8 cellular contexts compared by ENCODE assay signal in genomic region chr1:148522072-148522471, GRCh38. TPM values are rescaled to one million over a fixed set of nuclear protein-coding genes. Genes with fewer than 3 reads are reported as not detected.
DNase-seq lines count a peak whose midpoint lies in the region; ATAC-seq, FAIRE-seq and TF ChIP-seq lines count a peak whose summit lies in the region.
"Not testable (repeated sequence)": the region's sequence is repeated elsewhere in the genome, so short reads cannot be mapped to it uniquely, and the experiment has no call there.

No MANE protein-coding gene starts in this region.

- intact Hi-C loops in activated CD4-positive, alpha-beta T cell treated with anti-CD3 and anti-CD28 coated beads, Interleukin-2, amount 10 ng/mL, durations not matched to agents 24 days and 14 days (cut with micrococcal nuclease), result loop anchor here (10.0 kb wide), 1 partner anchor 147 kb away; no protein-coding TSS in a partner anchor
- intact Hi-C loops in gastrocnemius medialis (cut with DNase I; ENCODE audit: low total_unique reads); upper lobe of right lung (cut with DNase I): not testable (repeated sequence)

- peak overlapping the region; percentile 90 for H3K4me3 Mint-ChIP-seq in activated CD4-positive, alpha-beta T cell treated with anti-CD3 and anti-CD28 coated beads, Interleukin-2, amount 10 ng/mL, durations not matched to agents 24 days and 14 days

- DNase-seq in NCI-H82 treated with DMSO at 0.1 percent for 48 hours (lab: John Stamatoyannopoulos, UW; ENCODE audit: unreplicated experiment) (peak; percentile 77), bronchial epithelial cell (ENCODE audit: low read depth) (peak; percentile 75), inferior parietal cortex (ENCODE audit: extremely low spot score) (peak; percentile 75), gastrocnemius medialis (peak; percentile 36 to 71), upper lobe of right lung (peak; percentile 93)
- DNase-seq in activated CD4-positive, alpha-beta T cell treated with anti-CD3 and anti-CD28 coated beads, Interleukin-2, amount 10 ng/mL, durations not matched to agents 24 days and 14 days, result peak; percentile 95

- H3K9me3 Mint-ChIP-seq in activated CD4-positive, alpha-beta T cell treated with anti-CD3 and anti-CD28 coated beads, Interleukin-2, amount 10 ng/mL, durations not matched to agents 24 days and 14 days, result not testable (repeated sequence)

- H3K27me3 ChIP-seq in bronchial epithelial cell (ENCODE audit: control insufficient read depth, insufficient read depth, low read length); gastrocnemius medialis; upper lobe of right lung: not testable (repeated sequence)

- peaks cover 13% of the 10 kb centered on the region for H3K4me1 Mint-ChIP-seq in activated CD4-positive, alpha-beta T cell treated with anti-CD3 and anti-CD28 coated beads, Interleukin-2, amount 10 ng/mL, durations not matched to agents 24 days and 14 days

- not testable (repeated sequence) for H3K27me3 Mint-ChIP-seq in activated CD4-positive, alpha-beta T cell treated with anti-CD3 and anti-CD28 coated beads, Interleukin-2, amount 10 ng/mL, durations not matched to agents 24 days and 14 days

- in situ Hi-C loops in gastrocnemius medialis (cut with MboI; ENCODE audit: low sequenced_read_pairs in 4 of 4), result not testable (repeated sequence)

- not testable (repeated sequence) for H3K9me3 ChIP-seq in gastrocnemius medialis, upper lobe of right lung

- H3K4me1 ChIP-seq in gastrocnemius medialis, upper lobe of right lung: not testable (repeated sequence)

- not testable (repeated sequence) for TF ChIP-seq POLR2A in gastrocnemius medialis (IDR thresholded peaks at IDR 0.05)

- not testable (repeated sequence) for H3K36me3 ChIP-seq in bronchial epithelial cell (ENCODE audit: control insufficient read depth, insufficient read depth, low read length); gastrocnemius medialis; upper lobe of right lung

- H3K4me3 ChIP-seq in bronchial epithelial cell (ENCODE audit: low read depth, low read length), result peak overlapping the region; percentile 24
- peak overlapping the region in 3 of 4 donors; percentile 22 to 50 (median 43) for H3K4me3 ChIP-seq in gastrocnemius medialis
- H3K4me3 ChIP-seq in upper lobe of right lung, result peak overlapping the region; percentile 26

- ATAC-seq in GM18867 (IDR thresholded peaks at IDR 0.05; ENCODE audit: unreplicated experiment) (peak; percentile 61), HG03521 (IDR thresholded peaks at IDR 0.05; ENCODE audit: unreplicated experiment) (peak; percentile 44), gastrocnemius medialis (peak; percentile 64 to 75), upper lobe of right lung (peak; percentile 92)

- TF ChIP-seq CTCF in bronchial epithelial cell (IDR thresholded peaks at IDR 0.05; ENCODE audit: insufficient read depth, low read length, severe bottlenecking); gastrocnemius medialis (IDR thresholded peaks at IDR 0.05 in 4 of 5, conservative IDR thresholded peaks at IDR 0.05 in 1 of 5); upper lobe of right lung (IDR thresholded peaks at IDR 0.05): not testable (repeated sequence)

- H3K27ac Mint-ChIP-seq in activated CD4-positive, alpha-beta T cell treated with anti-CD3 and anti-CD28 coated beads, Interleukin-2, amount 10 ng/mL, durations not matched to agents 24 days and 14 days, result peak overlapping the region; percentile 93

- not testable (repeated sequence) for H3K36me3 Mint-ChIP-seq in activated CD4-positive, alpha-beta T cell treated with anti-CD3 and anti-CD28 coated beads, Interleukin-2, amount 10 ng/mL, durations not matched to agents 24 days and 14 days (ENCODE audit: low read depth)

- H3K27ac ChIP-seq in gastrocnemius medialis, result not testable (repeated sequence)
- peak overlapping the region; percentile 68 for H3K27ac ChIP-seq in upper lobe of right lung

- FAIRE-seq in bronchial epithelial cell (lab: Jason Lieb, UNC), result not testable (repeated sequence)

RNA-seq across cellular contexts. Expression of gene PPIAL4G, which starts 39.0 kb away (rescaled TPM):
- total RNA-seq in activated CD4-positive, alpha-beta T cell treated with anti-CD3 and anti-CD28 coated beads, Interleukin-2, amount 10 ng/mL, durations not matched to agents 24 days and 14 days, result 0.09 and 0.17 TPM in 2 replicates
- not detected in 2 replicates for total RNA-seq in bronchial epithelial cell
- total RNA-seq in gastrocnemius medialis, result not detected
- 0.20 TPM for total RNA-seq in upper lobe of right lung
